ENCODE assay signal across 8 cellular contexts in genomic region chr22:36329217-36330078, GRCh38. TPM values are rescaled to one million over a fixed set of nuclear protein-coding genes. Genes with fewer than 3 reads are reported as not detected.
DNase-seq lines count a peak whose midpoint lies in the region; ATAC-seq and TF ChIP-seq lines count a peak whose summit lies in the region.

No MANE protein-coding gene starts in this region.

- peak; percentile 52 for DNase-seq in BE2C
- DNase-seq in KG1 (lab: John Stamatoyannopoulos, UW) = peak; percentile 48
- peak; percentile 56 for DNase-seq in UCSD-AML1 (lab: John Stamatoyannopoulos, UW; ENCODE audit: unreplicated experiment)
- peak; percentile 56 to 81 (median 70) for DNase-seq in body of pancreas
- DNase-seq in inferior parietal cortex (ENCODE audit: extremely low spot score) = peak; percentile 48
- peak; percentile 78 for DNase-seq in stimulated activated CD4-positive, alpha-beta T cell treated with anti-CD3 and anti-CD28 coated beads, Interleukin-15, amount 100 ng/mL, for 48 hours (ENCODE audit: low read depth in 2 of 2)
- DNase-seq in DMS53 treated with DMSO at 0.1 percent for 48 hours (lab: John Stamatoyannopoulos, UW; ENCODE audit: unreplicated experiment) = no peak
- DNase-seq in DMS114 treated with DMSO at 0.1 percent for 48 hours (lab: John Stamatoyannopoulos, UW; ENCODE audit: unreplicated experiment) = no peak

- peak; percentile 37 for ATAC-seq in body of pancreas

- peak in 2 of 3 donors; percentile 34 to 38 for TF ChIP-seq POLR2A in body of pancreas (IDR thresholded peaks at IDR 0.05)

- intact Hi-C loops in body of pancreas (cut with DNase I) = no loop called here

- H3K4me1 ChIP-seq in BE2C (peaks cover 52% of the 10 kb centered on the region), body of pancreas (peaks cover 74% of the 10 kb centered on the region)

- H3K27ac ChIP-seq in body of pancreas = peak overlapping the region; percentile 84 to 96 (median 92)

- TF ChIP-seq CTCF in BE2C (IDR thresholded peaks at IDR 0.05; ENCODE audit: low read depth, low read length) = no peak
- TF ChIP-seq CTCF in body of pancreas (IDR thresholded peaks at IDR 0.05) = no peak

- peaks cover 40% of the 10 kb centered on the region for H3K36me3 ChIP-seq in BE2C
- H3K36me3 ChIP-seq in body of pancreas (replicated peaks in 1 of 2; ENCODE audit: insufficient read depth in 1 of 2, low read depth in 2 of 2) = peaks cover 12 to 19% of the 10 kb centered on the region in 2 donors

- 40 to 66% methylated on average over 12 to 24 of the region's 24 CpGs for WGBS in body of pancreas, 2 donors

- H3K4me3 ChIP-seq in BE2C (ENCODE audit: low read depth, low read length) (no peak overlapping the region), body of pancreas (no peak overlapping the region)

- H3K9me3 ChIP-seq in BE2C = no peaks in the 10 kb centered on the region
- no peaks in the 10 kb centered on the region for H3K9me3 ChIP-seq in body of pancreas

- H3K27me3 ChIP-seq in BE2C (no peaks in the 10 kb centered on the region), body of pancreas (no peaks in the 10 kb centered on the region)

RNA-seq across cellular contexts. Expression of gene MYH9, which starts 58.3 kb away (rescaled TPM):
- 101 TPM for polyA plus RNA-seq in BE2C (2012; ENCODE audit: insufficient read depth, insufficient read length, low read depth)
- total RNA-seq in body of pancreas = 100 to 1,000 TPM; 294 to 323 TPM

Comparison
In these comparisons a context has a peak if more than half of its experiments do, and no peak if none do; other contexts are left out.
1. DNase-seq: peak in BE2C (single experiment), KG1 (single experiment), UCSD-AML1 (single experiment), body of pancreas (4 of 4), inferior parietal cortex (single experiment) and stimulated activated CD4-positive, alpha-beta T cell treated with anti-CD3 and anti-CD28 coated beads, Interleukin-15, amount 100 ng/mL, for 48 hours (2 of 2); none in DMS53 treated with DMSO at 0.1 percent for 48 hours (single experiment) and DMS114 treated with DMSO at 0.1 percent for 48 hours (single experiment).